In the genomic region with DNA sequence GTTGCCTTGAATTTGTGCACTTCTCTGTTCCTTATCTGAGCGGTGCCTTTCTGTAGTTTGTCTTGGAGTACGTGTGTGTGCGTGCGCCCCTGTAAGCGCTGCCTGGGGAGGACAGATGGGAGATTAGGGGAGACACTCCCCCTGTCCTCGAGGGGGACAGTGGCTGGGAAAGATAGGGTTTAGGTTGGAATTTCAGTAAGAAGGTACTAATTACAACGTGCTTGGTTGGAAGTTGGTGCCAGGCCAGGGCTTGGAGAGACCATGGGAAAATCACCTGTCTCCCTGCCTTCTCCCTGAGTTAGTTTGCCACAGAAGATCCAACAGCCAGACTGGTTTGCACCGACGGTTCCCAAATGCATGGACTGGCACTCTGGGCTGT, we compare ENCODE assay signal across 8 cellular contexts.
DNase-seq lines count a peak whose midpoint lies in the region; ATAC-seq and TF ChIP-seq lines count a peak whose summit lies in the region.

No MANE protein-coding gene starts in this region.

- H3K4me3 ChIP-seq in mononuclear cell (ENCODE audit: low read length) = peak overlapping the region; percentile 32

- no peaks in the 10 kb centered on the region for H3K9me3 ChIP-seq in mononuclear cell (ENCODE audit: low read depth, low read length)

- H3K27me3 ChIP-seq in mononuclear cell (ENCODE audit: insufficient read depth, low read length) = no peaks in the 10 kb centered on the region

- peaks cover 39% of the 10 kb centered on the region for H3K4me1 ChIP-seq in mononuclear cell (ENCODE audit: insufficient read depth, low read length)

- TF ChIP-seq CTCF in GM10248 (IDR thresholded peaks at IDR 0.05; ENCODE audit: control extremely low read depth, extremely low read depth, low read depth, missing control alignments) = no peak

- peak; percentile 0 for ATAC-seq in GM21786 (IDR thresholded peaks at IDR 0.05; ENCODE audit: unreplicated experiment)

- CTCF ChIA-PET in GM10248 (lab: Yijun Ruan, JAX) = interaction anchor here (0.9 to 3.6 kb wide), 11 partner anchors 9 to 719 kb away, joined by 3 to 41 read pairs (median 12); no protein-coding TSS in a partner anchor

- POLR2A ChIA-PET in GM10248 (lab: Yijun Ruan, JAX) = no interaction called here

- DNase-seq in ELF-1 (ENCODE audit: low read depth, low spot score) (peak; percentile 42), NCI-H82 treated with DMSO at 0.1 percent for 48 hours (lab: John Stamatoyannopoulos, UW; ENCODE audit: unreplicated experiment) (peak; percentile 21), ecto neural progenitor cell (ENCODE audit: low spot score) (peak; percentile 50), NCI-H1436 (lab: John Stamatoyannopoulos, UW) (no peak), NCI-H446 (lab: John Stamatoyannopoulos, UW) (no peak), GM10248 (ENCODE audit: extremely low spot score) (no peak)

Comparison
In these comparisons a context has a peak if more than half of its experiments do, and no peak if none do; other contexts are left out.
1. DNase-seq: peak in ELF-1 (single experiment), NCI-H82 treated with DMSO at 0.1 percent for 48 hours (single experiment) and ecto neural progenitor cell (single experiment); none in NCI-H1436 (single experiment), NCI-H446 (0 of 2) and GM10248 (single experiment).